Comparison of ENCODE assay signal across 18 cellular contexts in genomic region chr3:100698736-100699135, GRCh38.
"Had no signal": no experiment of that assay in that cellular context is flagged by ENCODE, and none has a peak within 500 bp of the region (broad histone marks: within the 10 kb centered on the region; RNA-seq: fewer than 3 reads in every experiment).

No MANE protein-coding gene starts in this region.

- H3K4me1 ChIP-seq: tibial artery, upper lobe of right lung, vagina had no signal

- H3K9me3 ChIP-seq: ovary, tibial artery, upper lobe of right lung, vagina had no signal

- H3K27ac ChIP-seq: ovary, tibial artery, upper lobe of right lung, vagina had no signal

- FAIRE-seq: colon, endothelial cell of umbilical vein had no signal

- DNase-seq: erythroblast; foreskin melanocyte; head of caudate nucleus; hippocampal formation; left colon; left ventricle myocardium superior; naive thymus-derived CD8-positive, alpha-beta T cell; nucleus accumbens; ovary; right cardiac atrium; stimulated activated CD4-positive, alpha-beta T cell treated with anti-CD3 and anti-CD28 coated beads, Interleukin-4, amount 100 ng/mL, for 1 hour; stimulated activated CD8-positive, alpha-beta memory T cell treated with anti-CD3 and anti-CD28 coated beads, Interleukin-4, amount 100 ng/mL, for 48 hours; tibial artery; upper lobe of right lung had no signal

- H3K4me3 ChIP-seq: ovary, tibial artery, upper lobe of right lung, vagina had no signal

- H3K36me3 ChIP-seq: ovary, tibial artery, upper lobe of right lung, vagina had no signal

- ATAC-seq: left colon; left ventricle myocardium superior; naive thymus-derived CD8-positive, alpha-beta T cell; stimulated activated effector memory CD8-positive, alpha-beta T cell treated with anti-CD3 and anti-CD28 coated beads, Interleukin-12 subunit alpha, Interleukin-12 subunit beta, amount 100 ng/mL, for 72 hours; upper lobe of right lung had no signal

- H3K27me3 ChIP-seq: ovary, upper lobe of right lung, vagina had no signal
